In genomic region chr14:80713076-80713850, GRCh38 we compare ENCODE assay signal across 23 cellular contexts.
"Had no signal": no experiment of that assay in that cellular context is flagged by ENCODE, and none has a peak within 500 bp of the region (broad histone marks: within the 10 kb centered on the region; RNA-seq: fewer than 3 reads in every experiment).

No MANE protein-coding gene starts in this region.

- H3K4me3 ChIP-seq: left ventricle myocardium inferior, lung, mucosa of descending colon, ovary, right atrium auricular region, right lobe of liver, smooth muscle cell, testis, thyroid gland, transverse colon, upper lobe of left lung, vagina had no signal

- H3K27ac ChIP-seq: left ventricle myocardium inferior, ovary, right atrium auricular region, right lobe of liver, testis, thyroid gland, transverse colon, upper lobe of left lung, vagina had no signal

- H3K27me3 ChIP-seq: ovary, right atrium auricular region, right lobe of liver, testis, thyroid gland, transverse colon, upper lobe of left lung, vagina had no signal

- H3K9me3 ChIP-seq: left ventricle myocardium inferior, mucosa of descending colon, ovary, right atrium auricular region, right lobe of liver, testis, thyroid gland, transverse colon, upper lobe of left lung, vagina had no signal

- H3K36me3 ChIP-seq: left ventricle myocardium inferior, ovary, right atrium auricular region, right lobe of liver, thyroid gland, transverse colon, upper lobe of left lung, vagina had no signal

- H3K4me1 ChIP-seq: left ventricle myocardium inferior, right atrium auricular region, right lobe of liver, testis, thyroid gland, transverse colon, upper lobe of left lung, vagina had no signal

- DNase-seq: islet precursor cell; left ventricle myocardium inferior; midbrain; mucosa of descending colon; naive thymus-derived CD4-positive, alpha-beta T cell; ovary; right lobe of liver; stimulated activated CD4-positive, alpha-beta T cell treated with anti-CD3 and anti-CD28 coated beads, Interleukin-1b, Interleukin-23, amount 100 ng/mL, for 48 hours; stimulated activated CD4-positive, alpha-beta T cell treated with anti-CD3 and anti-CD28 coated beads, Interleukin-2, amount 100 ng/mL, for 48 hours; stimulated activated CD4-positive, alpha-beta T cell treated with anti-CD3 and anti-CD28 coated beads, Interleukin-4, amount 100 ng/mL, for 4 hours; stimulated activated CD8-positive, alpha-beta memory T cell treated with anti-CD3 and anti-CD28 coated beads, Interleukin-4, amount 100 ng/mL, for 48 hours; stimulated activated naive CD4-positive, alpha-beta T cell treated with Interleukin-2 at 50 U/mL for 16 hours; stimulated activated naive CD8-positive, alpha-beta T cell treated with anti-CD3 and anti-CD28 coated beads, Interleukin-15, amount 100 ng/mL, for 72 hours; testis; thyroid gland; transverse colon; upper lobe of left lung had no signal

- ATAC-seq: mucosa of descending colon; naive thymus-derived CD4-positive, alpha-beta T cell; natural killer cell treated with Interleukin-12 subunit alpha and Interleukin-12 subunit beta and Interleukin-15 and Interleukin-18, amount 100 ng/mL, for 72 hours; right lobe of liver; stimulated activated memory B cell treated with anti-CD40 and anti-IgM and Interleukin-4, amounts not matched to agents 10 μg/mL and 1 μg/mL and 100 μg/mL, for 72 hours; stimulated activated naive CD8-positive, alpha-beta T cell treated with anti-CD3 and anti-CD28 coated beads, Interleukin-15, amount 100 ng/mL, for 72 hours had no signal

- H3K4me2 ChIP-seq: smooth muscle cell had no signal
